In genomic region chr12:6231359-6232268, GRCh38 we compare ENCODE assay signal across 1 cellular context.
TF ChIP-seq lines count a peak whose summit lies in the region.

No MANE protein-coding gene starts in this region.

TF ChIP-seq in HepG2, 621 proteins besides CTCF, POLR2A, EP300 and RAD21 (continued from another document):
- TF ChIP-seq ZNF768 (CRISPR knock-in tag; IDR thresholded peaks at IDR 0.05) = peak; percentile 39
